ENCODE assay signal across 8 cellular contexts in the genomic region with DNA sequence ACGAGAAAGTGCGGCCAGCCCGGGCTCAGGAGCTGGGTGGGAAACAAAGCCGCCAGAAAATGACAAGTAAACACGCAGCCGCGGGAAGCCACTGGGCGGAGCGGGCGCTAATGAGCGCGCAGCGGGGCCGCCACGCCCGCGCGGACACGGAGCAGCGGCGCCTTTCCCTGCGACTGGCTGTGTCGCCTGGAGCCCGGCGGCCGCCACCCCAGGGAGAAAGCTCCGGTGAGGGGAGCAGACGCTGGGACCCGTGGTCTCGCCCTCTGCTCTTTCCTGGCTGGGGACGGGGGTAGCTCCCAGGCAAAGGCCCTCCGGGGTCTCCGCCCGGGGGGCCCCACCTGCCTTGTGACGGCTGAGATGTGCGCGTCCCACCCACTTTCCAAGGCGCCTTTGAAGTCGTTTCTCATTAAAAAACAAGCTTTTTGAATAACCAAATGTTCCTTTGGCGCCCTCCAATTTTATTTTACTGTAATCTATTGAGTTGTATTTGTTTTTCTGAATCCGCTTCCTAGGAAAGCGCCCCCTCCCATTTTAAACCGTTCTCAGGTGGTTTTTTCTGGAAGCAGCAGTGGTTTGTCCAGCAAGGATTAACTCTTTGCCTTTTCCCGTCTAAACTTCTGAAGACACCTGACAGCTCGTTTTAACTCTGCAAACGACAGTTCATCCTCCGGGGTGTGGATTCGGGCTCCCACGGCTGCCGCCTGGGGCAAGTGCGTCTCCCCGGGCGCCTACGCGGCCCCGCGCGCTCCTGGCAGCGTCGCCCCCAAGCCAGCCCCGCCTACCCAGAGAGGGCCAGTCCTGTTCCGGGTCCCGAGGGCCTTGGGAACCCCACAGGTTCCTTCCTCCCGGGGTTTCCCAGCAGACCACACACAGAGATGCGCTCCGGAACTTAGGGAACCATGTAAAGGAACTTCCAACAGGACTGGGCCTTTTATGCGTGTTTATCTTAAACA. TPM values are rescaled to one million over a fixed set of nuclear protein-coding genes. Genes with fewer than 3 reads are reported as not detected.
DNase-seq lines count a peak whose midpoint lies in the region; ATAC-seq, FAIRE-seq and TF ChIP-seq lines count a peak whose summit lies in the region.

No MANE protein-coding gene starts in this region.

- H3K27ac ChIP-seq in A549 (0 out of 6 replicates have a peak overlapping the region, but pooled peaks of 1 of the 2 experiments have one; percentile 12), sigmoid colon (no peak overlapping the region)

- H3K4me3 ChIP-seq in A549, result peak overlapping the region; percentile 39
- peak overlapping the region; percentile 37 for H3K4me3 ChIP-seq in H7 (ENCODE audit: insufficient read depth, low read depth, low read length)
- H3K4me3 ChIP-seq in sigmoid colon, result peak overlapping the region in 3 of 4 donors; percentile 28 to 45 (median 42)

- no peaks in the 10 kb centered on the region for H3K9me3 ChIP-seq in A549
- no peaks in the 10 kb centered on the region for H3K9me3 ChIP-seq in sigmoid colon

- DNase-seq in A549 (ENCODE audit: low read depth in 1 of 2, low spot score in 1 of 2), result no peak
- DNase-seq in H7, result peak; percentile 79
- peak; percentile 35 for DNase-seq in activated CD4-positive, alpha-beta memory T cell treated with anti-CD3 and anti-CD28 coated beads for 36 hours
- peak; percentile 86 for DNase-seq in cardiac septum (ENCODE audit: low spot score)
- DNase-seq in sigmoid colon, result no peak
- DNase-seq in superior temporal gyrus (ENCODE audit: extremely low spot score), result no peak
- DNase-seq in inferior parietal cortex (ENCODE audit: extremely low spot score), result no peak
- DNase-seq in GOT3 (lab: John Stamatoyannopoulos, UW), result no peak

- H3K36me3 Mint-ChIP-seq in activated CD4-positive, alpha-beta memory T cell treated with anti-CD3 and anti-CD28 coated beads for 36 hours, result no peaks in the 10 kb centered on the region

- POLR2A ChIA-PET in A549 (lab: Yijun Ruan, JAX), result no interaction called here
- POLR2A ChIA-PET in activated CD4-positive, alpha-beta memory T cell treated with anti-CD3 and anti-CD28 coated beads for 36 hours (lab: Charles Lee), result interaction anchor here (0.8 kb wide), 1 partner anchor 1097 kb away, joined by 5 read pairs; no protein-coding TSS in a partner anchor

- no peak for FAIRE-seq in A549 (lab: Jason Lieb, UNC)

- H3K36me3 ChIP-seq in H7 (replicated peaks; ENCODE audit: control insufficient read depth, insufficient read depth, low read length) (no peaks in the 10 kb centered on the region), sigmoid colon (no peaks in the 10 kb centered on the region)

- TF ChIP-seq EP300 in A549 (IDR thresholded peaks at IDR 0.05) (no peak), sigmoid colon (IDR thresholded peaks at IDR 0.05) (no peak)

- peak overlapping the region; percentile 75 for H3K4me2 ChIP-seq in A549

- peak in 1 of 2 experiments; percentile 66; a peak in 3 of 6 replicates for ATAC-seq in A549

- CTCF ChIA-PET in A549 (lab: Yijun Ruan, JAX), result interaction anchor here (0.8 to 1.1 kb wide), 2 partner anchors 18 to 47 kb away, joined by 3 read pairs; no protein-coding TSS in a partner anchor
- CTCF ChIA-PET in activated CD4-positive, alpha-beta memory T cell treated with anti-CD3 and anti-CD28 coated beads for 36 hours (lab: Charles Lee), result interaction anchor here (0.6 to 1.3 kb wide), 4 partner anchors 20 to 147 kb away, joined by 3 to 5 read pairs (median 3); no protein-coding TSS in a partner anchor

- H3K27ac Mint-ChIP-seq in activated CD4-positive, alpha-beta memory T cell treated with anti-CD3 and anti-CD28 coated beads for 36 hours, result no peak overlapping the region

- H3K4me3 Mint-ChIP-seq in activated CD4-positive, alpha-beta memory T cell treated with anti-CD3 and anti-CD28 coated beads for 36 hours, result peak overlapping the region; percentile 73

- no peak for TF ChIP-seq CTCF in A549 (IDR thresholded peaks at IDR 0.05)
- TF ChIP-seq CTCF in sigmoid colon (IDR thresholded peaks at IDR 0.05), result no peak

- TF ChIP-seq POLR2A in A549 (IDR thresholded peaks at IDR 0.05; ENCODE audit: low read length) (no peak), sigmoid colon (IDR thresholded peaks at IDR 0.05) (no peak)

- WGBS in A549 (ENCODE audit: missing lambda C conversion rate), result 47% methylated on average over 53 of the region's 67 CpGs
- 2 to 11% methylated on average over 67 of the region's 67 CpGs for WGBS in sigmoid colon, 2 donors

- no peak for TF ChIP-seq RAD21 in A549 (conservative IDR thresholded peaks at IDR 0.05 in 1 of 2, IDR thresholded peaks at IDR 0.05 in 1 of 2)

- no peaks in the 10 kb centered on the region for H3K9me3 Mint-ChIP-seq in activated CD4-positive, alpha-beta memory T cell treated with anti-CD3 and anti-CD28 coated beads for 36 hours

- intact Hi-C loops in activated CD4-positive, alpha-beta memory T cell treated with anti-CD3 and anti-CD28 coated beads for 36 hours (cut with micrococcal nuclease), result loop anchor here (10.0 kb wide), 1 partner anchor 371 kb away; the partner anchor contains the start of gene RPS6KA2
- intact Hi-C loops in cardiac septum (cut with DNase I) (no loop called here), sigmoid colon (cut with DNase I) (no loop called here)

- H3K27me3 ChIP-seq in H7 (ENCODE audit: control insufficient read depth, insufficient read depth, low read length) (peaks cover 35% of the 10 kb centered on the region), sigmoid colon (peaks cover 10 to 45% (median 16%) of the 10 kb centered on the region in 3 donors)

- peaks cover 26% of the 10 kb centered on the region for H3K27me3 Mint-ChIP-seq in activated CD4-positive, alpha-beta memory T cell treated with anti-CD3 and anti-CD28 coated beads for 36 hours

- H3K4me1 ChIP-seq in A549 (no peaks in the 10 kb centered on the region), sigmoid colon (peaks cover 2 to 11% (median 10%) of the 10 kb centered on the region in 4 donors)

- peaks cover 25% of the 10 kb centered on the region for H3K4me1 Mint-ChIP-seq in activated CD4-positive, alpha-beta memory T cell treated with anti-CD3 and anti-CD28 coated beads for 36 hours (ENCODE audit: low read depth)

TF ChIP-seq in A549, 52 proteins besides CTCF, POLR2A, EP300 and RAD21:
- TF ChIP-seq MYC (IDR thresholded peaks at IDR 0.05; ENCODE audit: borderline replicate concordance, low read length), result no peak
- TF ChIP-seq FOXS1 (CRISPR knock-in tag; IDR thresholded peaks at IDR 0.05), result no peak
- TF ChIP-seq, protein P1, sequence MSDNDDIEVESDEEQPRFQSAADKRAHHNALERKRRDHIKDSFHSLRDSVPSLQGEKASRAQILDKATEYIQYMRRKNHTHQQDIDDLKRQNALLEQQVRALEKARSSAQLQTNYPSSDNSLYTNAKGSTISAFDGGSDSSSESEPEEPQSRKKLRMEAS (IDR thresholded peaks at IDR 0.05), result no peak
- no peak for TF ChIP-seq HOXB5 (CRISPR knock-in tag; IDR thresholded peaks at IDR 0.05)
- no peak for TF ChIP-seq KDM1A (IDR thresholded peaks at IDR 0.05; ENCODE audit: low read depth)
- TF ChIP-seq, protein P2, sequence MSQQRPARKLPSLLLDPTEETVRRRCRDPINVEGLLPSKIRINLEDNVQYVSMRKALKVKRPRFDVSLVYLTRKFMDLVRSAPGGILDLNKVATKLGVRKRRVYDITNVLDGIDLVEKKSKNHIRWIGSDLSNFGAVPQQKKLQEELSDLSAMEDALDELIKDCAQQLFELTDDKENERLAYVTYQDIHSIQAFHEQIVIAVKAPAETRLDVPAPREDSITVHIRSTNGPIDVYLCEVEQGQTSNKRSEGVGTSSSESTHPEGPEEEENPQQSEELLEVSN (IDR thresholded peaks at IDR 0.05; ENCODE audit: borderline replicate concordance, low read depth), result 0 out of 2 replicates have a peak, but pooled peaks have one; percentile 18
- no peak for TF ChIP-seq HDAC2 (IDR thresholded peaks at IDR 0.05)
TF ChIP-seq in A549: peak in this region for 1.

RNA-seq across cellular contexts. Expression of gene PRR18, which starts 54.6 kb away (rescaled TPM):
- polyA plus RNA-seq in A549 (2011; rRNA removed), result 0.07 and 0.13 TPM in 2 replicates
- polyA plus RNA-seq in A549 (2012; cell fraction: cytosol; rRNA removed), result 0.05 and 0.08 TPM in 2 replicates
- 0.06 and 0.10 TPM in 2 replicates for polyA plus RNA-seq in A549 (2012; cell fraction: nucleus; rRNA removed)
- polyA plus RNA-seq in A549 (2017; fragmentation: RNase III; extraction: RNeasy Plus Mini Kit Qiagen cat#74134 plus additional on column Dnase treatment), result 0.04 to 0.08 TPM (median 0.08 TPM) in 3 replicates
- 0.08 and 0.34 TPM in 2 replicates for polyA minus RNA-seq in A549 (2011; rRNA and poly(A)+ RNA removed)
- total RNA-seq in H7 (2014; rRNA removed; shearing (Covaris generic)), result 0.07 and 0.11 TPM in 2 replicates
- under 1 TPM in 1 of 2 experiments, not detected in 1; 0.17 TPM for total RNA-seq in activated CD4-positive, alpha-beta memory T cell treated with anti-CD3 and anti-CD28 coated beads for 36 hours
- 0.13 TPM for total RNA-seq in cardiac septum
- total RNA-seq in sigmoid colon, result under 1 TPM in 1 of 4 donors, not detected in 3; 0.41 TPM
- polyA plus RNA-seq in sigmoid colon, result under 1 TPM in 1 of 3 donors, not detected in 2; 0.06 TPM

Comparison
In these comparisons a context has a peak if more than half of its experiments do, and no peak if none do; other contexts are left out.
1. DNase-seq: peak in H7 (single experiment), activated CD4-positive, alpha-beta memory T cell treated with anti-CD3 and anti-CD28 coated beads for 36 hours (single experiment) and cardiac septum (single experiment); none in A549 (0 of 2), sigmoid colon (single experiment), superior temporal gyrus (single experiment), inferior parietal cortex (single experiment) and GOT3 (single experiment).
2. Peak in every context shown above with its lines, with median percentiles within 50 percentile points of each other: H3K4me3 ChIP-seq.